11 cellular contexts compared by ENCODE assay signal in the genomic region with DNA sequence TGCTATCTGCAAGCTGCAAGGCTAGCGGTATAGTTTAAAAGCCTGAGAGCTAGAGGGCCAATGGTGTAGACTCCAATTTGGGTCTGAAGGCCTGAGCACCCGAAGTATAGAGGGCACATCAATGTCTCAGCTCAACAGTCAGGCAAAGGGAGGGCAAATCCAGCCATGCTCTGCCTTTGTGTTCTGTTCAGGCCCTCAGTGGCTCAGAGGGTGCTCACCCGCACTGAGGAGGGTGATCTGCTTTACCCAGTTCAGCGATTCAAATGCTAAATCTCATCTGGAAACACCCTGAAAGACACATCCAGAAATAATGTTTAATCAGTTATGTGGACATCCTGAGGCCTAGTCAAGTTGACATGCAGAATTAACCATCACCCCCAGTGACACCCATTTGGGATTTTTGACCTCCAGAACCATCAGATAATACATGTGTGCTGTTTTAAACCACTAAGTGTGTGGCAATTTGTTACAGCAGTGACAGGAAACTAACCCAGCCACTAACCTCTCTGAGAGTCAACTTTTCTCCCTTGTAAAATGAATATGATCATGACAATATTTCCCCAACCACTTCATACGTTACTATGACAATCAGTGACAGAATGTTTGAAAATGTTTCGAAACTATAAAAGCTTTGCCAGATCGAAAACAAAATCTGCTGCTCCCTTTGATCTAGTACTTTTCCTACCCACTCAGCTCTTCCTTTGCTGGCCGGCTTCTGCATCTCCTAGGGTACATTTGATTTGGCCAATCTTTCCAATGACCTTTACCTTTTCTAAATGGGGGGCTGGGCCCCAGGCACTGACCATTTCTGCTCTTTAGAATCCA. TPM values are rescaled to one million over a fixed set of nuclear protein-coding genes. Genes with fewer than 3 reads are reported as not detected.
DNase-seq lines count a peak whose midpoint lies in the region; ATAC-seq and TF ChIP-seq lines count a peak whose summit lies in the region.
"Had no signal": no experiment of that assay in that cellular context is flagged by ENCODE, and none has a peak within 500 bp of the region (broad histone marks: within the 10 kb centered on the region; RNA-seq: fewer than 3 reads in every experiment).

No MANE protein-coding gene starts in this region.

- POLR2A ChIA-PET in IMR-90 (lab: Charles Lee; ENCODE audit: unreplicated experiment): no interaction called here
- POLR2A ChIA-PET in GM10248 (lab: Yijun Ruan, JAX): no interaction called here

- no peak for DNase-seq in IMR-90
- DNase-seq in SIG-M5 (lab: John Stamatoyannopoulos, UW): peak; percentile 5
- DNase-seq in stimulated activated CD4-positive, alpha-beta T cell treated with anti-CD3 and anti-CD28 coated beads, Interleukin-2, amount 100 ng/mL, for 4 hours (ENCODE audit: low read depth): peak; percentile 10
- no peak for DNase-seq in NCI-H1048 (lab: John Stamatoyannopoulos, UW)
- no peak for DNase-seq in SKM-1 treated with dmso at 0.1 percent for 144 hours (lab: John Stamatoyannopoulos, UW; ENCODE audit: unreplicated experiment)
- no peak for DNase-seq in GM10248 (ENCODE audit: extremely low spot score)
- DNase-seq: NCI-H2107 had no signal

- H3K9me1 ChIP-seq in IMR-90 (ENCODE audit: insufficient read depth, low read length): no peaks in the 10 kb centered on the region

- no peak overlapping the region for H2BK5ac ChIP-seq in IMR-90 (ENCODE audit: low read depth, low read length, poor library complexity, severe bottlenecking)

- no peaks in the 10 kb centered on the region for H4K20me1 ChIP-seq in IMR-90 (ENCODE audit: insufficient read depth, low read length)

- H3K36me3 ChIP-seq in IMR-90 (ENCODE audit: control insufficient read depth, insufficient read depth, low read length): no peaks in the 10 kb centered on the region
- H3K36me3 ChIP-seq: breast epithelium had no signal

- no peaks in the 10 kb centered on the region for H3K27me3 ChIP-seq in IMR-90 (ENCODE audit: control insufficient read depth, insufficient read depth, low read length)

- H3K4me3 ChIP-seq in IMR-90 (ENCODE audit: insufficient read depth, low read depth, low read length): no peak overlapping the region
- H3K4me3 ChIP-seq: breast epithelium had no signal

- no peak overlapping the region for H2AK9ac ChIP-seq in IMR-90 (replicated peaks; ENCODE audit: low read depth, low read length, poor library complexity)

- H4K91ac ChIP-seq in IMR-90 (ENCODE audit: insufficient read depth, low read depth, low read length): no peak overlapping the region

- H3K4me1 Mint-ChIP-seq in activated naive CD8-positive, alpha-beta T cell (ENCODE audit: low read depth): peaks cover 41% of the 10 kb centered on the region
- H3K4me1 Mint-ChIP-seq: nephron had no signal

- H3K23ac ChIP-seq in IMR-90 (ENCODE audit: low read depth, low read length): no peak overlapping the region

- H2BK120ac ChIP-seq in IMR-90 (ENCODE audit: low read depth, low read length): no peak overlapping the region

- no peak overlapping the region for H3K14ac ChIP-seq in IMR-90 (replicated peaks; ENCODE audit: low read depth, low read length)

- no TSS peak for BruUV-seq in IMR-90 (replicated peaks; lab: Mats Ljungman, UMichigan)

- no peak overlapping the region for H2BK20ac ChIP-seq in IMR-90 (ENCODE audit: low read depth, low read length)

- ATAC-seq in IMR-90 (ENCODE audit: low read depth): no peak
- ATAC-seq: esophagus mucosa had no signal

- dilution Hi-C loops in IMR-90 (cut with HindIII; ENCODE audit: low sequenced_read_pairs, unreplicated experiment): no loop called here

- no peak overlapping the region for H3K18ac ChIP-seq in IMR-90 (ENCODE audit: low read depth, low read length)

- CTCF ChIA-PET in IMR-90 (lab: Yijun Ruan, JAX): interaction anchor here (0.6 kb wide), 1 partner anchor 154 kb away, joined by 4 read pairs; no protein-coding TSS in a partner anchor
- CTCF ChIA-PET in GM10248 (lab: Yijun Ruan, JAX): no interaction called here

- no peak overlapping the region for H3K56ac ChIP-seq in IMR-90 (ENCODE audit: extremely low read depth, insufficient read depth, low read length)

- H2AK5ac ChIP-seq in IMR-90 (ENCODE audit: low read depth, low read length): no peak overlapping the region

- no peak for TF ChIP-seq RAD21 in IMR-90 (IDR thresholded peaks at IDR 0.05; ENCODE audit: low read length)

- TF ChIP-seq CTCF in IMR-90 (conservative IDR thresholded peaks at IDR 0.05; ENCODE audit: low read depth, low read length): no peak
- TF ChIP-seq CTCF in GM10248 (IDR thresholded peaks at IDR 0.05; ENCODE audit: control extremely low read depth, extremely low read depth, low read depth, missing control alignments): no peak

- H3K9ac ChIP-seq in IMR-90 (ENCODE audit: low read depth, low read length): no peak overlapping the region

- H3K9me3 ChIP-seq in IMR-90 (ENCODE audit: control insufficient read depth, insufficient read depth, low read length): 0 out of 2 replicates have a peak, but pooled peaks cover 2% of the 10 kb centered on the region
- H3K9me3 ChIP-seq: breast epithelium had no signal

- H3K4ac ChIP-seq in IMR-90 (ENCODE audit: low read depth, low read length): no peak overlapping the region

- H3K4me3 Mint-ChIP-seq in activated naive CD8-positive, alpha-beta T cell: peak overlapping the region; percentile 71
- H3K4me3 Mint-ChIP-seq: nephron had no signal

- H3K4me1 ChIP-seq in IMR-90 (ENCODE audit: control insufficient read depth, insufficient read depth, low read length): no peaks in the 10 kb centered on the region
- H3K4me1 ChIP-seq: breast epithelium had no signal

- no peaks in the 10 kb centered on the region for H3K36me3 Mint-ChIP-seq in activated naive CD8-positive, alpha-beta T cell

- no peak overlapping the region for H4K5ac ChIP-seq in IMR-90 (ENCODE audit: low read depth, low read length)

- H3K27me3 Mint-ChIP-seq in activated naive CD8-positive, alpha-beta T cell: no peaks in the 10 kb centered on the region

- in situ Hi-C loops in IMR-90 (cut with MboI; ENCODE audit: low sequenced_read_pairs): loop anchor here (10.0 to 25.0 kb wide), 2 partner anchors 102 to 494 kb away; no protein-coding TSS in a partner anchor

- no peak overlapping the region for H2BK15ac ChIP-seq in IMR-90 (ENCODE audit: low read depth, low read length)

- H3K27ac ChIP-seq in IMR-90 (ENCODE audit: insufficient read depth, low read length): no peak overlapping the region
- H3K27ac ChIP-seq: breast epithelium had no signal

- H3K79me1 ChIP-seq in IMR-90 (ENCODE audit: low read depth in 1 of 2, low read length in 2 of 2): no peaks in the 10 kb centered on the region

- intact Hi-C loops in IMR-90 (cut with micrococcal nuclease): no loop called here

- no peak for TF ChIP-seq POLR2A in IMR-90 (IDR thresholded peaks at IDR 0.05; ENCODE audit: low read depth, low read length)

- no peak overlapping the region for H4K8ac ChIP-seq in IMR-90 (ENCODE audit: low read depth in 2 of 2, low read length in 2 of 2)

- H3K27ac Mint-ChIP-seq in activated naive CD8-positive, alpha-beta T cell: peak overlapping the region; percentile 87
- H3K27ac Mint-ChIP-seq: nephron had no signal

- 35% methylated on average over 2 of the region's 8 CpGs; no CpG with 5 or more reads in 1 of the 2 experiments for WGBS in IMR-90 (ENCODE audit: extremely low coverage in 2 of 2, insufficient read length in 1 of 2), 2 experiments

- H3K9me3 Mint-ChIP-seq in activated naive CD8-positive, alpha-beta T cell (ENCODE audit: low read depth): no peaks in the 10 kb centered on the region

- H2AFZ ChIP-seq in IMR-90 (replicated peaks; ENCODE audit: low read length, poor library complexity): peak overlapping the region; percentile 5

- H3K4me2 ChIP-seq in IMR-90 (ENCODE audit: low read depth, low read length): no peak overlapping the region

TF ChIP-seq in IMR-90, 13 proteins besides CTCF, POLR2A, EP300 and RAD21:
- no peak for TF ChIP-seq CHD1 (IDR thresholded peaks at IDR 0.05; ENCODE audit: low read depth, low read length)
- TF ChIP-seq SMC3 (IDR thresholded peaks at IDR 0.05; ENCODE audit: low read depth, low read length): no peak
- no peak for TF ChIP-seq RFX5 (IDR thresholded peaks at IDR 0.05; ENCODE audit: low read depth, low read length)
- TF ChIP-seq BHLHE40 (IDR thresholded peaks at IDR 0.05; ENCODE audit: low read depth, low read length): no peak
- no peak for TF ChIP-seq MAFK (IDR thresholded peaks at IDR 0.05; ENCODE audit: low read depth, low read length)
- TF ChIP-seq RCOR1 (IDR thresholded peaks at IDR 0.05; ENCODE audit: insufficient replicate concordance, low read length): no peak
- TF ChIP-seq NFE2L2 (IDR thresholded peaks at IDR 0.05; ENCODE audit: low read depth, low read length): no peak
- TF ChIP-seq, protein P1, sequence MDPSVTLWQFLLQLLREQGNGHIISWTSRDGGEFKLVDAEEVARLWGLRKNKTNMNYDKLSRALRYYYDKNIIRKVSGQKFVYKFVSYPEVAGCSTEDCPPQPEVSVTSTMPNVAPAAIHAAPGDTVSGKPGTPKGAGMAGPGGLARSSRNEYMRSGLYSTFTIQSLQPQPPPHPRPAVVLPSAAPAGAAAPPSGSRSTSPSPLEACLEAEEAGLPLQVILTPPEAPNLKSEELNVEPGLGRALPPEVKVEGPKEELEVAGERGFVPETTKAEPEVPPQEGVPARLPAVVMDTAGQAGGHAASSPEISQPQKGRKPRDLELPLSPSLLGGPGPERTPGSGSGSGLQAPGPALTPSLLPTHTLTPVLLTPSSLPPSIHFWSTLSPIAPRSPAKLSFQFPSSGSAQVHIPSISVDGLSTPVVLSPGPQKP (IDR thresholded peaks at IDR 0.05; ENCODE audit: borderline replicate concordance, low read depth, low read length): no peak
- TF ChIP-seq CEBPB (IDR thresholded peaks at IDR 0.05; ENCODE audit: low read depth, low read length): no peak

RNA-seq across cellular contexts. Expression of gene TBL1X, which starts 8.4 kb away (rescaled TPM):
- 20.8 and 21.1 TPM in 2 replicates for total RNA-seq in IMR-90 (2012; rRNA removed)
- polyA plus RNA-seq in IMR-90 (2012; rRNA removed): 11.5 and 16.2 TPM in 2 replicates
- polyA plus RNA-seq in IMR-90 (2012; cell fraction: cytosol; rRNA removed): 11.7 and 12.3 TPM in 2 replicates
- polyA plus RNA-seq in IMR-90 (2012; cell fraction: nucleus; rRNA removed; ENCODE audit: low replicate concordance): 18.6 and 30.7 TPM in 2 replicates

Comparison
In these comparisons a context has a peak if more than half of its experiments do, and no peak if none do; other contexts are left out.
1. DNase-seq: peak in SIG-M5 (single experiment) and stimulated activated CD4-positive, alpha-beta T cell treated with anti-CD3 and anti-CD28 coated beads, Interleukin-2, amount 100 ng/mL, for 4 hours (single experiment); none in IMR-90 (single experiment), NCI-H1048 (single experiment), SKM-1 treated with dmso at 0.1 percent for 144 hours (single experiment) and GM10248 (single experiment).